12 cellular contexts compared by ENCODE assay signal in the genomic region with DNA sequence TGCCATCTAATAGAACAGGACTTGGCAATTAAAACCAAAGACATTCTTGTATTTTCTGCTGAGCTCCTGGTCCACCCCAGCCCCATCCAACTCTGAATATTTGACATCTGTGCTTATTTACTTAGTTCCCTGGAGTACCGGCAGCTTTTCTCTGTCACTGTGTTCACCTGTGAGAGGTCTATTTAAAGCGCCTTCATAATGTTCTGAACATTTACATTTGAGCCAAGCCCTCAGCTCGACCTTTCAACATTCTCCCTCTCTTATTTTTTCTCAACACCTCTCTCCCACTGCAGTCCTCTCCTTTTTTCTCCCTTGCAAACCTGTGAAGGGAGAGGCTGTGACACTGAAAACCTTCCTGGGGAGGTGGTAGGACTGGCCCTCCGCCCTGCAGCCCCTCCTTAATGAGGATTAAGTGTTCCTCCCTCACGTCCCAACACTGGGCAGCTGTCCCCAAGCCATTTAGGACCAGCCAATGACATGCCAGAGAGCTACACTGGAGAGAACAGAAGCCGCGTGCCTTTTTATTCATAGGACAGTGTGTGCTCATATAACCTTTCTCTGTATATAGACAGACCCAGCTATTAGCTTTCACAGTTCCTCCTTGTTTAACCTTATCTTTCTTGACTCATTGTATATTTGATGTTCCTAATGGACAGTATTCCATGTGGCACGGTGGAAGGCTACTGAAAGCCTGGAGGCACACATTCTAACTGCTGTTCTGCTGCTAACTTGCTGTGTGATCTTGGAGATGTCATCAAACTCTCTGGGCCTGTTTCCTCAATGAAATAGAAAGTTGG.
DNase-seq lines count a peak whose midpoint lies in the region; ATAC-seq, FAIRE-seq and TF ChIP-seq lines count a peak whose summit lies in the region.
"Had no signal": no experiment of that assay in that cellular context is flagged by ENCODE, and none has a peak within 500 bp of the region (broad histone marks: within the 10 kb centered on the region; RNA-seq: fewer than 3 reads in every experiment).

No MANE protein-coding gene starts in this region.

- no peak overlapping the region for H3K4me3 ChIP-seq in Peyer's patch
- peak overlapping the region; percentile 2 to 33 (median 21); a peak in 3 of 6 replicates for H3K4me3 ChIP-seq in HepG2 (replicated peaks in 1 of 3; ENCODE audit: insufficient read depth in 1 of 3, low read depth in 2 of 3, low read length in 3 of 3)
- H3K4me3 ChIP-seq in transverse colon = no peak overlapping the region
- no peak overlapping the region for H3K4me3 ChIP-seq in mesendoderm (ENCODE audit: low read length)
- H3K4me3 ChIP-seq: cardiac muscle cell had no signal

- TF ChIP-seq CTCF in Peyer's patch (IDR thresholded peaks at IDR 0.05) (peak in 1 of 6 experiments; percentile 15), HepG2 (CRISPR knock-in tag; IDR thresholded peaks at IDR 0.05) (no peak), transverse colon (IDR thresholded peaks at IDR 0.05) (no peak), chondrocyte (IDR thresholded peaks at IDR 0.05) (no peak)

- peaks cover 6% of the 10 kb centered on the region for H3K4me1 Mint-ChIP-seq in chondrocyte (ENCODE audit: low read depth)

- H2BK120ac ChIP-seq in mesendoderm (ENCODE audit: low read depth, low read length) = no peak overlapping the region

- TF ChIP-seq POLR2A in Peyer's patch (IDR thresholded peaks at IDR 0.05) = no peak
- TF ChIP-seq POLR2A in HepG2 (IDR thresholded peaks at IDR 0.05; ENCODE audit: insufficient read depth in 1 of 2, low read depth in 2 of 2, low read length in 2 of 2) = no peak
- TF ChIP-seq POLR2A in transverse colon (IDR thresholded peaks at IDR 0.05) = peak; percentile 15

- in situ Hi-C loops in HepG2 (cut with HindIII; ENCODE audit: extremely low pct_ligation_motif_present, low pct_unique_long_range_greater_than_20kb) (no loop called here), transverse colon (cut with MboI; ENCODE audit: low pct_ligation_motif_present in 1 of 4, low pct_unique_long_range_greater_than_20kb in 1 of 4, low sequenced_read_pairs in 3 of 4) (no loop called here)

- POLR2A ChIA-PET in HepG2 (lab: Yijun Ruan, JAX) = interaction anchor here (1.1 kb wide), 1 partner anchor 64 kb away, joined by 3 read pairs; no protein-coding TSS in a partner anchor

- H3K4me1 ChIP-seq in Peyer's patch = peaks cover 0 to 4% (median 0%) of the 10 kb centered on the region in 4 donors
- H3K4me1 ChIP-seq in HepG2 (ENCODE audit: insufficient read depth, low read length) = peaks cover 38% of the 10 kb centered on the region
- H3K4me1 ChIP-seq in transverse colon = peaks cover 0 to 18% (median 6%) of the 10 kb centered on the region in 4 donors
- peaks cover 2% of the 10 kb centered on the region for H3K4me1 ChIP-seq in mesendoderm (ENCODE audit: control insufficient read depth, low read depth, low read length)

- H2BK15ac ChIP-seq in mesendoderm (replicated peaks; ENCODE audit: low read depth) = no peak overlapping the region

- H3K27ac Mint-ChIP-seq in chondrocyte (ENCODE audit: unreplicated experiment) = no peak overlapping the region
- H3K27ac Mint-ChIP-seq: natural killer cell treated with Interleukin-12 subunit alpha and Interleukin-12 subunit beta and Interleukin-15 and Interleukin-18, amount 100 ng/mL, for 72 hours had no signal

- H2AK5ac ChIP-seq in mesendoderm (ENCODE audit: low read length) = no peak overlapping the region

- H3K79me2 ChIP-seq in HepG2 (ENCODE audit: insufficient read depth, low read length) (no peaks in the 10 kb centered on the region), mesendoderm (ENCODE audit: control insufficient read depth, insufficient read depth, low read length) (no peaks in the 10 kb centered on the region)

- H3K23ac ChIP-seq in mesendoderm (ENCODE audit: low read length) = no peak overlapping the region

- H2AFZ ChIP-seq in HepG2 (ENCODE audit: low read length) = no peak overlapping the region

- no peak overlapping the region for H4K5ac ChIP-seq in mesendoderm (ENCODE audit: low read length)

- CTCF ChIA-PET in HepG2 (lab: Yijun Ruan, JAX; ENCODE audit: low intra/inter-chr PET ratio, low total read pairs) = no interaction called here

- no peak overlapping the region for H3K18ac ChIP-seq in mesendoderm (ENCODE audit: low read length)

- H3K9me3 ChIP-seq in Peyer's patch = no peaks in the 10 kb centered on the region
- no peaks in the 10 kb centered on the region for H3K9me3 ChIP-seq in HepG2 (ENCODE audit: low read length)
- no peaks in the 10 kb centered on the region for H3K9me3 ChIP-seq in transverse colon

- H3K56ac ChIP-seq in mesendoderm (ENCODE audit: low read length) = no peak overlapping the region

- H3K36me3 Mint-ChIP-seq in chondrocyte (ENCODE audit: low read depth) = no peaks in the 10 kb centered on the region
- H3K36me3 Mint-ChIP-seq: natural killer cell treated with Interleukin-12 subunit alpha and Interleukin-12 subunit beta and Interleukin-15 and Interleukin-18, amount 100 ng/mL, for 72 hours had no signal

- TF ChIP-seq EP300 in HepG2 (IDR thresholded peaks at IDR 0.05; ENCODE audit: low read depth in 2 of 2, low read length in 2 of 2) = no peak
- TF ChIP-seq EP300 in HepG2 (CRISPR knock-in tag; IDR thresholded peaks at IDR 0.05; ENCODE audit: borderline replicate concordance) = no peak
- no peak for TF ChIP-seq EP300 in transverse colon (IDR thresholded peaks at IDR 0.05; ENCODE audit: low read depth)

- peaks cover 2% of the 10 kb centered on the region for H3K27me3 Mint-ChIP-seq in chondrocyte (ENCODE audit: low read depth)

- ATAC-seq in HepG2 = peak; percentile 83
- ATAC-seq: activated T-cell treated with anti-CD3 and anti-CD28 coated beads, Interleukin-2, amount 50 U/mL, for 4 hours; natural killer cell treated with Interleukin-12 subunit alpha and Interleukin-12 subunit beta and Interleukin-15 and Interleukin-18, amount 100 ng/mL, for 72 hours had no signal

- intact Hi-C loops in HepG2 (cut with micrococcal nuclease; ENCODE audit: unreplicated experiment) (no loop called here), transverse colon (cut with DNase I; ENCODE audit: low total_unique reads) (no loop called here)

- H3K4me2 ChIP-seq in HepG2 (ENCODE audit: low read depth, low read length) = peak overlapping the region; percentile 77
- H3K4me2 ChIP-seq in mesendoderm (ENCODE audit: low read length) = no peak overlapping the region

- no peak overlapping the region for H2BK5ac ChIP-seq in mesendoderm (ENCODE audit: low read length)

- peak overlapping the region in 2 of 4 donors; percentile 57 to 69 for H3K27ac ChIP-seq in Peyer's patch
- H3K27ac ChIP-seq in HepG2 (ENCODE audit: extremely low read length, insufficient read depth, low read length) = peak overlapping the region; percentile 14
- H3K27ac ChIP-seq in transverse colon = peak overlapping the region; percentile 72 to 80 (median 78)
- H3K27ac ChIP-seq in mesendoderm (ENCODE audit: low read depth, low read length) = no peak overlapping the region
- H3K27ac ChIP-seq: cardiac muscle cell had no signal

- no TSS peak for BruUV-seq in HepG2 (replicated peaks; lab: Mats Ljungman, UMichigan)

- no peaks in the 10 kb centered on the region for H3K27me3 ChIP-seq in Peyer's patch
- no peaks in the 10 kb centered on the region; a peak in 1 of 5 replicates for H3K27me3 ChIP-seq in HepG2 (ENCODE audit: control insufficient read depth in 1 of 2, insufficient read depth in 2 of 2, low read length in 2 of 2)
- H3K27me3 ChIP-seq in transverse colon = no peaks in the 10 kb centered on the region
- H3K27me3 ChIP-seq in mesendoderm (ENCODE audit: insufficient read depth, low read length, poor library complexity) = no peaks in the 10 kb centered on the region
- H3K27me3 ChIP-seq: cardiac muscle cell had no signal

- TF ChIP-seq RAD21 in HepG2 (CRISPR knock-in tag; IDR thresholded peaks at IDR 0.05) = no peak

- no peaks in the 10 kb centered on the region for H3K79me1 ChIP-seq in mesendoderm (ENCODE audit: low read length)

- H3K9ac ChIP-seq in HepG2 (ENCODE audit: insufficient read depth, low read depth, low read length) (no peak overlapping the region; the same call in 1 of the 2 replicates), mesendoderm (ENCODE audit: low read length) (no peak overlapping the region)

- no peak overlapping the region for H4K8ac ChIP-seq in mesendoderm (ENCODE audit: low read depth, low read length)

- under 1% methylated on average over 8 of the region's 8 CpGs for WGBS in HepG2 (ENCODE audit: low lambda C conversion rate)
- 34 to 39% methylated on average over 5 to 8 of the region's 8 CpGs for WGBS in transverse colon (ENCODE audit: low coverage in 1 of 2), 2 donors
- no CpG with 5 or more reads among the region's 8 CpGs for WGBS in mesendoderm (ENCODE audit: extremely low coverage, insufficient coverage, low lambda C conversion rate)

- no peak overlapping the region for H3K4me3 Mint-ChIP-seq in chondrocyte (ENCODE audit: unreplicated experiment)
- H3K4me3 Mint-ChIP-seq: activated T-cell treated with anti-CD3 and anti-CD28 coated beads, Interleukin-2, amount 50 U/mL, for 4 hours; natural killer cell treated with Interleukin-12 subunit alpha and Interleukin-12 subunit beta and Interleukin-15 and Interleukin-18, amount 100 ng/mL, for 72 hours had no signal

- no peaks in the 10 kb centered on the region for H3K9me3 Mint-ChIP-seq in chondrocyte (ENCODE audit: low read depth)
- H3K9me3 Mint-ChIP-seq: activated T-cell treated with anti-CD3 and anti-CD28 coated beads, Interleukin-2, amount 50 U/mL, for 4 hours; natural killer cell treated with Interleukin-12 subunit alpha and Interleukin-12 subunit beta and Interleukin-15 and Interleukin-18, amount 100 ng/mL, for 72 hours had no signal

- no peak overlapping the region for H3K4ac ChIP-seq in mesendoderm (ENCODE audit: low read depth, low read length)

- DNase-seq in NCI-H146 treated with DMSO at 0.1 percent for 48 hours (lab: John Stamatoyannopoulos, UW; ENCODE audit: unreplicated experiment) (peak; percentile 86), Peyer's patch (peak in 2 of 3 donors; percentile 65 to 74), HepG2 (ENCODE audit: low spot score) (peak; percentile 62), transverse colon (peak; percentile 61), mesendoderm (no peak), chondrocyte (ENCODE audit: low spot score) (no peak), NOMO-1 (lab: John Stamatoyannopoulos, UW; ENCODE audit: unreplicated experiment in 2 of 2) (no peak)
- DNase-seq: activated T-cell treated with anti-CD3 and anti-CD28 coated beads, Interleukin-2, amount 50 U/mL, for 4 hours had no signal

- FAIRE-seq in HepG2 (lab: Jason Lieb, UNC) = peak; percentile 15
- FAIRE-seq: frontal cortex, TTC549 had no signal

- no peaks in the 10 kb centered on the region for H4K20me1 ChIP-seq in HepG2 (ENCODE audit: insufficient read depth, low read length)

- no peaks in the 10 kb centered on the region for H3K36me3 ChIP-seq in Peyer's patch
- no peaks in the 10 kb centered on the region for H3K36me3 ChIP-seq in HepG2 (replicated peaks in 1 of 2; ENCODE audit: control insufficient read depth in 1 of 2, insufficient read depth in 2 of 2, low read length in 2 of 2)
- H3K36me3 ChIP-seq in transverse colon = no peaks in the 10 kb centered on the region
- no peaks in the 10 kb centered on the region for H3K36me3 ChIP-seq in mesendoderm (ENCODE audit: control insufficient read depth, insufficient read depth, low read length)
- H3K36me3 ChIP-seq: cardiac muscle cell had no signal

TF ChIP-seq in HepG2, 621 proteins besides CTCF, POLR2A, EP300 and RAD21 (continues in another document):
- TF ChIP-seq NFYB (CRISPR knock-in tag; IDR thresholded peaks at IDR 0.05) (0 out of 2 replicates have a peak, but pooled peaks have one; percentile 24), U2AF1 (optimal IDR thresholded peaks at IDR 0.05; ENCODE audit: low read depth, low read length) (no peak)

Comparison
In these comparisons a context has a peak if more than half of its experiments do, and no peak if none do; other contexts are left out.
1. DNase-seq: peak in NCI-H146 treated with DMSO at 0.1 percent for 48 hours (single experiment), Peyer's patch (2 of 3), HepG2 (single experiment) and transverse colon (single experiment); none in mesendoderm (single experiment), chondrocyte (single experiment) and NOMO-1 (0 of 2).
2. H3K4me3 ChIP-seq: peak in HepG2 (3 of 3); none in Peyer's patch (0 of 4), transverse colon (0 of 4) and mesendoderm (single experiment).